Comparison of ENCODE assay signal across 8 cellular contexts in the genomic region with DNA sequence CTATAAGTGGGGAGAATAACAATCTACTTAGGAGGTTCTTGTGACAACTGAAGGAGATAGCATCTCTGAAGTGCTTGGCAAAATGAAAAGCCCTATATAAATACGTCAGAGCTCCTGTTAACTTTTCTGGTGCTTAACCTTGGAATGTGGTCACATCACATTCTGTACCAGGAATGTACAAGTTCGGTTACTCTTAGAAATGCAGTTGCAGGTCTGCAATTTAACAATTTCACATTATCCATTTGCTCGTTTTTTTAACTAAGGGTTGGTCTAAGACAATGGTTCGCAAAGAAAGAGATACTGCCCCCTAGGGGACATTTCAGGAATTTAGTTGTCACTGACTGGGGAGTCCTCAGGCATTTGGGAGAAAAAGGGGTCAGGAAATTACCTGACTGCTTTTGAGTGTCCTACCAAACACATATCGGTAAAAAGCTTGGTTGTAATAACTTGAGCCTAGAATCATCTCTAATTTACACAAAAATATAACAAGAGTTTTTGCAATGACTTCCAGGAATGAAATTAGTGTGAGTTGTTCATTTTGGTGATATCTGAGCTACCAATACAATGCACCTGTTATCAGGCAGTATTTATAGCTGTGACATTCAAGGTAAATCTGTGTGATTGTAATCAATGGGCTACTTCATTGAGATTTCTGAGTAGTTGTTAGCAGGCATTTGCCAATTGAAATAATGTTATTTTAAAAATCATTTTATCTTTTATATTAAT. TPM values are rescaled to one million over a fixed set of nuclear protein-coding genes. Genes with fewer than 3 reads are reported as not detected.
DNase-seq lines count a peak whose midpoint lies in the region; ATAC-seq and TF ChIP-seq lines count a peak whose summit lies in the region.

No MANE protein-coding gene starts in this region.

- DNase-seq in NCI-H2081 (lab: John Stamatoyannopoulos, UW) (peak; percentile 53 to 56), NCI-H2081 treated with DMSO at 0.1 percent for 48 hours (lab: John Stamatoyannopoulos, UW) (no peak), GM23248 (peak; percentile 71), NCI-H1092 (lab: John Stamatoyannopoulos, UW) (peak; percentile 30), T-helper 9 cell (peak; percentile 36), coronary artery (ENCODE audit: low spot score) (no peak), lung (ENCODE audit: low spot score) (peak; percentile 56), tibial artery (peak in 1 of 2 donors; percentile 48)

- no peaks in the 10 kb centered on the region for H4K20me1 ChIP-seq in GM23248 (ENCODE audit: insufficient read depth)

- H3F3A ChIP-seq in GM23248 (ENCODE audit: insufficient read depth) = no peaks in the 10 kb centered on the region

- peak; percentile 74 for TF ChIP-seq CTCF in coronary artery (IDR thresholded peaks at IDR 0.05)
- peak; percentile 81 for TF ChIP-seq CTCF in lung (IDR thresholded peaks at IDR 0.05; ENCODE audit: control extremely low read depth, extremely low read depth)
- TF ChIP-seq CTCF in tibial artery (IDR thresholded peaks at IDR 0.05) = peak; percentile 86 to 91

- H3K36me3 ChIP-seq in GM23248 (ENCODE audit: low read depth) (no peaks in the 10 kb centered on the region), lung (ENCODE audit: control insufficient read depth in 2 of 2, insufficient read depth in 2 of 2, low read length in 2 of 2) (no peaks in the 10 kb centered on the region), tibial artery (no peaks in the 10 kb centered on the region)

- no peaks in the 10 kb centered on the region for H3K27me3 ChIP-seq in GM23248 (replicated peaks; ENCODE audit: insufficient read depth)
- no peaks in the 10 kb centered on the region for H3K27me3 ChIP-seq in lung (ENCODE audit: control insufficient read depth, insufficient read depth)
- no peaks in the 10 kb centered on the region for H3K27me3 ChIP-seq in tibial artery

- H3K4me1 ChIP-seq in GM23248 (ENCODE audit: insufficient read depth) (peaks cover 3% of the 10 kb centered on the region; the same call in 1 of the 2 replicates), lung (ENCODE audit: control insufficient read depth in 2 of 2, insufficient read depth in 2 of 2, low read length in 2 of 2) (peaks cover 0 to 3% of the 10 kb centered on the region in 2 donors), tibial artery (peaks cover 0 to 10% (median 6%) of the 10 kb centered on the region in 4 donors)

- no peak overlapping the region for H3K4me2 ChIP-seq in GM23248 (ENCODE audit: unreplicated experiment)

- ATAC-seq in lung (ENCODE audit: insufficient read depth, low FRiP score) = peak; percentile 58

- in situ Hi-C loops in GM23248 (cut with MboI) = loop anchor here (5.0 kb wide), 1 partner anchor 104 kb away; no protein-coding TSS in a partner anchor

- H2AFZ ChIP-seq in GM23248 = no peak overlapping the region

- H3K9me2 ChIP-seq in GM23248 (ENCODE audit: insufficient read depth) = no peaks in the 10 kb centered on the region

- H3K79me2 ChIP-seq in GM23248 (ENCODE audit: insufficient read depth) = no peaks in the 10 kb centered on the region

- intact Hi-C loops in tibial artery (cut with DNase I; ENCODE audit: low total_unique reads) = no loop called here

- H3K27ac ChIP-seq in GM23248 (no peak overlapping the region), coronary artery (no peak overlapping the region), lung (ENCODE audit: low read depth in 1 of 2, low read length in 1 of 2) (no peak overlapping the region), tibial artery (no peak overlapping the region)

- H3K9me3 ChIP-seq in GM23248 (ENCODE audit: low read depth) (no peaks in the 10 kb centered on the region), lung (ENCODE audit: control insufficient read depth in 2 of 2, insufficient read depth in 1 of 2, low read length in 1 of 2) (no peaks in the 10 kb centered on the region), tibial artery (no peaks in the 10 kb centered on the region)

- 1% methylated on average over 5 of the region's 5 CpGs for WGBS in GM23248 (ENCODE audit: low coverage in 1 of 2, low lambda C conversion rate in 2 of 2, missing lambda C conversion rate in 2 of 2), 2 experiments
- WGBS in lung, 2 donors = 3 to 4% methylated on average over 5 of the region's 5 CpGs

- H3K4me3 ChIP-seq in GM23248 = no peak overlapping the region
- no peak overlapping the region for H3K4me3 ChIP-seq in coronary artery
- no peak overlapping the region for H3K4me3 ChIP-seq in lung
- no peak overlapping the region for H3K4me3 ChIP-seq in tibial artery

- H3K9ac ChIP-seq in GM23248 = no peak overlapping the region

RNA-seq across cellular contexts. Expression of gene HBEGF, which starts 5.4 kb away (rescaled TPM):
- total RNA-seq in GM23248 (2014; rRNA removed; shearing (Covaris generic)) = 7.5 and 9.5 TPM in 2 replicates
- polyA plus RNA-seq in GM23248 (2016; fragmentation: Nextera tagmentation; extraction: Ambion mirVana) (4.5 and 4.9 TPM in 2 replicates), lung (10 to 100 TPM; 16.3 to 20.5 TPM)
- total RNA-seq in lung = 10 to 100 TPM; 13.0 to 27.1 TPM

RNA-seq across cellular contexts. Expression of gene SLC4A9, which starts 8.2 kb away (rescaled TPM):
- total RNA-seq in GM23248 (2014; rRNA removed; shearing (Covaris generic)) = not detected in 2 replicates
- not detected in 2 replicates for polyA plus RNA-seq in GM23248 (2016; fragmentation: Nextera tagmentation; extraction: Ambion mirVana)
- under 1 TPM; 0.11 to 0.18 TPM for total RNA-seq in lung
- under 1 TPM; 0.05 to 0.06 TPM for polyA plus RNA-seq in lung

RNA-seq across cellular contexts. Expression of gene PFDN1, which starts 48.9 kb away (rescaled TPM):
- total RNA-seq in GM23248 (2014; rRNA removed; shearing (Covaris generic)) = 94.3 and 95.8 TPM in 2 replicates
- polyA plus RNA-seq in GM23248 (2016; fragmentation: Nextera tagmentation; extraction: Ambion mirVana) (87.0 and 99.9 TPM in 2 replicates), lung (100 to 1,000 TPM in 1 of 2 donors, 10 to 100 TPM in 1; 57.9 to 108 TPM)
- 10 to 100 TPM; 42.0 to 45.3 TPM for total RNA-seq in lung

RNA-seq across cellular contexts. Expression of gene ANKHD1, which starts 49.9 kb away (rescaled TPM):
- 27.9 and 40.5 TPM in 2 replicates for total RNA-seq in GM23248 (2014; rRNA removed; shearing (Covaris generic))
- polyA plus RNA-seq in GM23248 (2016; fragmentation: Nextera tagmentation; extraction: Ambion mirVana) (24.3 and 26.1 TPM in 2 replicates), lung (10 to 100 TPM; 53.0 to 58.6 TPM)
- total RNA-seq in lung = 100 to 1,000 TPM; 123 to 200 TPM

Comparison
In these comparisons a context has a peak if more than half of its experiments do, and no peak if none do; other contexts are left out.
1. DNase-seq: peak in NCI-H2081 (2 of 2), GM23248 (single experiment), NCI-H1092 (single experiment), T-helper 9 cell (single experiment) and lung (single experiment); none in NCI-H2081 treated with DMSO at 0.1 percent for 48 hours (single experiment) and coronary artery (single experiment).
2. Peak in every context shown above with its lines, with median percentiles within 50 percentile points of each other: CTCF ChIP-seq.